ENCODE assay signal across 19 cellular contexts in genomic region chr21:14086553-14086952, GRCh38.
DNase-seq lines count a peak whose midpoint lies in the region; ATAC-seq and TF ChIP-seq lines count a peak whose summit lies in the region.
"Had no signal": no experiment of that assay in that cellular context is flagged by ENCODE, and none has a peak within 500 bp of the region (broad histone marks: within the 10 kb centered on the region; RNA-seq: fewer than 3 reads in every experiment).

No MANE protein-coding gene starts in this region.

- no peak overlapping the region for H3K4me3 ChIP-seq in GM23338
- H3K4me3 ChIP-seq in MM.1S (ENCODE audit: low read length) = no peak overlapping the region
- H3K4me3 ChIP-seq: heart left ventricle had no signal

- peaks cover 18% of the 10 kb centered on the region for H3K4me1 Mint-ChIP-seq in activated CD4-positive, alpha-beta T cell treated with anti-CD3 and anti-CD28 coated beads for 36 hours
- peaks cover 18% of the 10 kb centered on the region for H3K4me1 Mint-ChIP-seq in T-helper 1 cell treated with Interleukin-12 subunit alpha and Interleukin-12 subunit beta and Interleukin-4 antibody, amounts not matched to agents 30 μg/mL and 1 μg/mL, for 36 hours (ENCODE audit: low read depth)
- H3K4me1 Mint-ChIP-seq in GM23338 = no peaks in the 10 kb centered on the region
- H3K4me1 Mint-ChIP-seq: T-helper 17 cell had no signal

- CTCF ChIA-PET in activated CD4-positive, alpha-beta T cell treated with anti-CD3 and anti-CD28 coated beads for 36 hours (lab: Charles Lee) = no interaction called here

- no peaks in the 10 kb centered on the region for H3K27me3 Mint-ChIP-seq in activated CD4-positive, alpha-beta T cell treated with anti-CD3 and anti-CD28 coated beads for 36 hours
- H3K27me3 Mint-ChIP-seq in T-helper 1 cell treated with Interleukin-12 subunit alpha and Interleukin-12 subunit beta and Interleukin-4 antibody, amounts not matched to agents 30 μg/mL and 1 μg/mL, for 36 hours (ENCODE audit: low read depth) = no peaks in the 10 kb centered on the region
- peaks cover 2% of the 10 kb centered on the region for H3K27me3 Mint-ChIP-seq in GM23338 (ENCODE audit: insufficient read depth, low read depth, poor library complexity)
- H3K27me3 Mint-ChIP-seq: T-helper 17 cell had no signal

- H3K27me3 ChIP-seq in GM23338 (ENCODE audit: insufficient read depth) (no peaks in the 10 kb centered on the region), MM.1S (replicated peaks; ENCODE audit: insufficient read depth, low read length) (no peaks in the 10 kb centered on the region)
- H3K27me3 ChIP-seq: heart left ventricle had no signal

- no peak for DNase-seq in activated CD4-positive, alpha-beta T cell treated with anti-CD3 and anti-CD28 coated beads for 36 hours
- DNase-seq in activated CD4-positive, alpha-beta T cell treated with anti-CD3 and anti-CD28 coated beads for 1 hour = no peak
- no peak for DNase-seq in NCI-H82 (lab: John Stamatoyannopoulos, UW)
- DNase-seq in GM23338 (ENCODE audit: low spot score) = no peak
- no peak for DNase-seq in MM.1S
- DNase-seq: activated CD4-positive, CD25-positive, alpha-beta regulatory T cell; activated T-cell treated with anti-CD3 and anti-CD28 coated beads, Interleukin-2, amount 50 U/mL, for 1 hour; DMS79; heart left ventricle; midbrain; NCI-H1417; right cardiac atrium; T-helper 17 cell had no signal

- peak; percentile 80 for ATAC-seq in activated CD4-positive, alpha-beta T cell treated with anti-CD3 and anti-CD28 coated beads for 36 hours
- ATAC-seq in GM19035 (IDR thresholded peaks at IDR 0.05; ENCODE audit: unreplicated experiment) (peak; percentile 58), HG02759 (IDR thresholded peaks at IDR 0.05; ENCODE audit: unreplicated experiment) (peak; percentile 72), GM23338 (no peak)
- ATAC-seq: heart left ventricle, right cardiac atrium, T-helper 17 cell had no signal

- H3K27ac ChIP-seq in GM23338 (ENCODE audit: low read depth) (no peak overlapping the region), MM.1S (ENCODE audit: low read length) (no peak overlapping the region)
- H3K27ac ChIP-seq: 22Rv1, epithelial cell of prostate, heart left ventricle, KMS-11 had no signal

- H3K9me3 ChIP-seq in MM.1S (replicated peaks; ENCODE audit: insufficient read depth, low read length) = no peaks in the 10 kb centered on the region

- H2AFZ ChIP-seq in GM23338 (no peak overlapping the region), MM.1S (ENCODE audit: low read length) (no peak overlapping the region)

- intact Hi-C loops in activated CD4-positive, alpha-beta T cell treated with anti-CD3 and anti-CD28 coated beads for 36 hours (cut with DNase I, micrococcal nuclease) = loop anchor here in 1 of 2 experiments (1.0 kb wide), 1 partner anchor 59 kb away; no protein-coding TSS in a partner anchor

- H3K4me1 ChIP-seq in GM23338 (ENCODE audit: insufficient read depth) (no peaks in the 10 kb centered on the region), MM.1S (ENCODE audit: low read length) (no peaks in the 10 kb centered on the region)
- H3K4me1 ChIP-seq: heart left ventricle had no signal

- no peak overlapping the region for H3K9ac ChIP-seq in MM.1S (ENCODE audit: low read length)
- H3K9ac ChIP-seq: KMS-11 had no signal

- no peaks in the 10 kb centered on the region for H3K79me2 ChIP-seq in GM23338 (replicated peaks; ENCODE audit: insufficient read depth)
- no peaks in the 10 kb centered on the region for H3K79me2 ChIP-seq in MM.1S (ENCODE audit: low read length)

- H4K20me1 ChIP-seq in GM23338 (replicated peaks; ENCODE audit: insufficient read depth) (no peaks in the 10 kb centered on the region), MM.1S (ENCODE audit: insufficient read depth, low read length) (no peaks in the 10 kb centered on the region)

- H3F3A ChIP-seq in GM23338 (replicated peaks; ENCODE audit: low read depth) (no peaks in the 10 kb centered on the region), MM.1S (ENCODE audit: insufficient read depth, low read length) (no peaks in the 10 kb centered on the region)

- H3K4me2 ChIP-seq in GM23338 (no peak overlapping the region), MM.1S (ENCODE audit: low read depth, low read length) (no peak overlapping the region)
- H3K4me2 ChIP-seq: KMS-11 had no signal

- H3K9me2 ChIP-seq in GM23338 (ENCODE audit: insufficient read depth) (no peaks in the 10 kb centered on the region), MM.1S (replicated peaks; ENCODE audit: insufficient read depth, low read length) (no peaks in the 10 kb centered on the region)

- H3K36me3 ChIP-seq in GM23338 (ENCODE audit: insufficient read depth) = no peaks in the 10 kb centered on the region
- H3K36me3 ChIP-seq in MM.1S (replicated peaks; ENCODE audit: insufficient read depth, low read length) = no peaks in the 10 kb centered on the region

- H3K9me3 Mint-ChIP-seq in activated CD4-positive, alpha-beta T cell treated with anti-CD3 and anti-CD28 coated beads for 36 hours (ENCODE audit: low read depth) = peaks cover 8% of the 10 kb centered on the region
- peaks cover 12% of the 10 kb centered on the region for H3K9me3 Mint-ChIP-seq in T-helper 1 cell treated with Interleukin-12 subunit alpha and Interleukin-12 subunit beta and Interleukin-4 antibody, amounts not matched to agents 30 μg/mL and 1 μg/mL, for 36 hours
- no peaks in the 10 kb centered on the region for H3K9me3 Mint-ChIP-seq in GM23338

- POLR2A ChIA-PET in activated CD4-positive, alpha-beta T cell treated with anti-CD3 and anti-CD28 coated beads for 36 hours (lab: Charles Lee) = no interaction called here

- peaks cover 20% of the 10 kb centered on the region for H3K36me3 Mint-ChIP-seq in activated CD4-positive, alpha-beta T cell treated with anti-CD3 and anti-CD28 coated beads for 36 hours (ENCODE audit: low read depth)
- peaks cover 19% of the 10 kb centered on the region for H3K36me3 Mint-ChIP-seq in T-helper 1 cell treated with Interleukin-12 subunit alpha and Interleukin-12 subunit beta and Interleukin-4 antibody, amounts not matched to agents 30 μg/mL and 1 μg/mL, for 36 hours (ENCODE audit: low read depth)
- no peaks in the 10 kb centered on the region for H3K36me3 Mint-ChIP-seq in GM23338 (ENCODE audit: low read depth)

- no peak for TF ChIP-seq CTCF in GM23338 (conservative IDR thresholded peaks at IDR 0.05; ENCODE audit: low read depth in 2 of 2)
- TF ChIP-seq CTCF in MM.1S (IDR thresholded peaks at IDR 0.05; ENCODE audit: low read length) = no peak

- H3K27ac Mint-ChIP-seq in activated CD4-positive, alpha-beta T cell treated with anti-CD3 and anti-CD28 coated beads for 36 hours = no peak overlapping the region
- peak overlapping the region; percentile 72 for H3K27ac Mint-ChIP-seq in T-helper 1 cell treated with Interleukin-12 subunit alpha and Interleukin-12 subunit beta and Interleukin-4 antibody, amounts not matched to agents 30 μg/mL and 1 μg/mL, for 36 hours
- H3K27ac Mint-ChIP-seq in GM23338 = no peak overlapping the region
- H3K27ac Mint-ChIP-seq: T-helper 17 cell had no signal

- H3K4me3 Mint-ChIP-seq in activated CD4-positive, alpha-beta T cell treated with anti-CD3 and anti-CD28 coated beads for 36 hours = no peak overlapping the region
- no peak overlapping the region for H3K4me3 Mint-ChIP-seq in T-helper 1 cell treated with Interleukin-12 subunit alpha and Interleukin-12 subunit beta and Interleukin-4 antibody, amounts not matched to agents 30 μg/mL and 1 μg/mL, for 36 hours
- H3K4me3 Mint-ChIP-seq in GM23338 = no peak overlapping the region
- H3K4me3 Mint-ChIP-seq: T-helper 17 cell had no signal

TF ChIP-seq in GM23338, 12 proteins besides CTCF, POLR2A, EP300 and RAD21:
- TF ChIP-seq EZH2 (IDR thresholded peaks at IDR 0.05; ENCODE audit: low read depth, unreplicated experiment) (no peak), STAT1 (IDR thresholded peaks at IDR 0.05; ENCODE audit: unreplicated experiment) (no peak), ZNF114 (CRISPR knock-in tag; IDR thresholded peaks at IDR 0.05) (no peak), CREB1 (CRISPR knock-in tag; IDR thresholded peaks at IDR 0.05; ENCODE audit: low read depth) (no peak)
TF ChIP-seq in GM23338: peak in this region for 0.
